21 cellular contexts compared by ENCODE assay signal in genomic region chr1:242586355-242586670, GRCh38.
"Had no signal": no experiment of that assay in that cellular context is flagged by ENCODE, and none has a peak within 500 bp of the region (broad histone marks: within the 10 kb centered on the region; RNA-seq: fewer than 3 reads in every experiment).

No MANE protein-coding gene starts in this region.

- H3K9me3 ChIP-seq: gastrocnemius medialis, right lobe of liver had no signal

- DNase-seq: activated CD4-positive, alpha-beta memory T cell treated with anti-CD3 and anti-CD28 coated beads for 36 hours; activated CD4-positive, alpha-beta T cell treated with anti-CD3 and anti-CD28 coated beads, Interleukin-2, amount 10 ng/mL, durations not matched to agents 24 days and 14 days; activated CD8-positive, alpha-beta memory T cell treated with anti-CD3 and anti-CD28 coated beads, Interleukin-2, amount 50 U/mL, for 48 hours; activated gamma-delta T cell treated with Interleukin-2 at 50 U/mL for 16 hours; activated naive CD4-positive, alpha-beta T cell treated with anti-CD3 and anti-CD28 coated beads, Interleukin-2, amount 50 U/mL, for 16 hours; activated T-cell treated with anti-CD3 and anti-CD28 coated beads, Interleukin-2, amount 50 U/mL, for 24 hours; amniotic stem cell; caudate nucleus; effector CD4-positive, alpha-beta T cell; gastrocnemius medialis; naive B cell; nephron progenitor cell; occipital lobe; posterior cingulate gyrus; right lobe of liver; stimulated activated CD4-positive, alpha-beta T cell treated with anti-CD3 and anti-CD28 coated beads, Interleukin-2, amount 100 ng/mL, for 48 hours; stimulated activated naive CD4-positive, alpha-beta T cell treated with Interleukin-2 at 50 U/mL for 16 hours had no signal

- H3K27ac ChIP-seq: gastrocnemius medialis, hepatocyte, right lobe of liver, tibial nerve, VCaP had no signal

- H3K4me1 ChIP-seq: gastrocnemius medialis, right lobe of liver, tibial nerve had no signal

- H3K4me3 ChIP-seq: gastrocnemius medialis, hepatocyte, right lobe of liver, tibial nerve had no signal

- ATAC-seq: activated CD4-positive, CD25-positive, alpha-beta regulatory T cell treated with anti-CD3 and anti-CD28 coated beads, Interleukin-2, amount 50 U/mL, for 24 hours; gastrocnemius medialis; right lobe of liver had no signal

- H3K36me3 ChIP-seq: gastrocnemius medialis, right lobe of liver, tibial nerve had no signal

- H3K27me3 ChIP-seq: gastrocnemius medialis, hepatocyte, right lobe of liver, tibial nerve had no signal
